ENCODE assay signal across 9 cellular contexts in the genomic region with DNA sequence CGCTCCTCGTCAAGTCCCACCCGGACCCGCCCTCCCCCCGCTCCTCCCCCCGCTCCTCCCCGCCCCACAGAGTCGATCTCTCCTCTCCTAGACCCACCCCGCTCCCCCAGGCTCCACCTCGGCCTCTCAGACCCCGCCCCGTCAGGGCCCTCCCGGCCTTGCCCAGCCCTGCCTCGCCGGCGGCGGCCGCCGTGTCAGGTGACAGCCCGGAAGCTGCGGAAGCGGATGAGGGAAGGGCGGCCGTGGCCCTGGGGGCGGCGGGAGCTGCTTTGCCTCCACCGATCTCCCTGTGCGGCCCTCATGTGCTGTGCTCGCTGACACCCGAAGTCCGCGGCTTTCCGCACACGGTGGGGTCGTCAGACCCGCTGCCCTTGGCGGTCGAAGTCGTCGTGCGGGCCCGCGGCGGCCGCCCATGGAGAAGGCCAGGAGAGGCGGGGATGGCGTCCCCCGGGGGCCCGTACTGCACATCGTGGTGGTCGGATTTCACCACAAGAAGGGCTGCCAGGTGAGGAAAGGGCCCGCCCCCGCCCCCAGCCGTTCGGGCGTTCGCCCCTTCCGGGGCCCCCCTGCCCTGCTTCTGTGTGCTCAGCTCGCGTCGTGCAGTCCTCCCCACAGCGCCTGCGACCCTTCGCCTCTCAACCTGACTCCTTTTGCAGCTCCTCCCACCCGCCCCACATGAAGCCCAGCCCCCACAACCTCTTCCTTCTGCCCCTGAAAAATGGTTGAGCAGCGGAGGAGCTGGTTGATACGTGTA. TPM values are rescaled to one million over a fixed set of nuclear protein-coding genes. Genes with fewer than 3 reads are reported as not detected.
DNase-seq lines count a peak whose midpoint lies in the region; ATAC-seq, FAIRE-seq and TF ChIP-seq lines count a peak whose summit lies in the region.
"Had no signal": no experiment of that assay in that cellular context is flagged by ENCODE, and none has a peak within 500 bp of the region (broad histone marks: within the 10 kb centered on the region; RNA-seq: fewer than 3 reads in every experiment).

A gene (plus strand): TSS at position 192 of the 754 bp plus-strand sequence. CDS start 221 bp downstream, at position 413.

- peaks cover 25% of the 10 kb centered on the region for H3K36me3 Mint-ChIP-seq in activated CD4-positive, alpha-beta T cell treated with anti-CD3 and anti-CD28 coated beads for 36 hours (ENCODE audit: low read depth)
- H3K36me3 Mint-ChIP-seq in chondrocyte (ENCODE audit: low read depth) = peaks cover 2% of the 10 kb centered on the region

- peak; percentile 93 for ATAC-seq in HG03442 (IDR thresholded peaks at IDR 0.05; ENCODE audit: unreplicated experiment)
- ATAC-seq in activated CD4-positive, alpha-beta T cell treated with anti-CD3 and anti-CD28 coated beads for 36 hours = peak; percentile 97

- CTCF ChIA-PET in activated CD4-positive, alpha-beta T cell treated with anti-CD3 and anti-CD28 coated beads for 36 hours (lab: Charles Lee) = interaction anchor here (0.6 to 1.9 kb wide), 2 partner anchors 21 to 266 kb away, joined by 3 to 7 read pairs; no protein-coding TSS in a partner anchor

- H3K4me1 Mint-ChIP-seq in activated CD4-positive, alpha-beta T cell treated with anti-CD3 and anti-CD28 coated beads for 36 hours = peaks cover 36% of the 10 kb centered on the region
- H3K4me1 Mint-ChIP-seq in chondrocyte (ENCODE audit: low read depth) = peaks cover 33% of the 10 kb centered on the region

- POLR2A ChIA-PET in activated CD4-positive, alpha-beta T cell treated with anti-CD3 and anti-CD28 coated beads for 36 hours (lab: Charles Lee) = interaction anchor here (0.6 to 1.0 kb wide), 2 partner anchors 11 to 562 kb away, joined by 8 to 10 read pairs; no protein-coding TSS in a partner anchor

- TF ChIP-seq CTCF in chondrocyte (IDR thresholded peaks at IDR 0.05) = no peak

- peak; percentile 68 for FAIRE-seq in GM19239 (lab: Jason Lieb, UNC)
- FAIRE-seq: colon had no signal

- DNase-seq in Ammon's horn (ENCODE audit: low spot score) = peak; percentile 98
- DNase-seq in GM19239 (ENCODE audit: insufficient read length, low spot score) = peak; percentile 72
- peak; percentile 79 for DNase-seq in NCI-H510A treated with DMSO at 0.1 percent for 48 hours (lab: John Stamatoyannopoulos, UW)
- peak; percentile 99 for DNase-seq in activated CD4-positive, alpha-beta T cell treated with anti-CD3 and anti-CD28 coated beads for 36 hours
- DNase-seq in chondrocyte (ENCODE audit: low spot score) = peak; percentile 100
- DNase-seq in kidney glomerular epithelial cell (lab: John Stamatoyannopoulos, UW) = peak; percentile 89
- DNase-seq in stimulated activated CD4-positive, alpha-beta T cell treated with anti-CD3 and anti-CD28 coated beads, Interleukin-15, amount 100 ng/mL, for 48 hours (ENCODE audit: low read depth in 2 of 2) = peak; percentile 97 to 99

- peak within 1 kb of the TSS; percentile 96 for H3K27ac Mint-ChIP-seq in activated CD4-positive, alpha-beta T cell treated with anti-CD3 and anti-CD28 coated beads for 36 hours
- H3K27ac Mint-ChIP-seq in chondrocyte (ENCODE audit: unreplicated experiment) = peak within 1 kb of the TSS; percentile 95

- H3K9me3 Mint-ChIP-seq in activated CD4-positive, alpha-beta T cell treated with anti-CD3 and anti-CD28 coated beads for 36 hours (ENCODE audit: low read depth) = no peaks in the 10 kb centered on the region
- no peaks in the 10 kb centered on the region for H3K9me3 Mint-ChIP-seq in chondrocyte (ENCODE audit: low read depth)

- H3K27me3 Mint-ChIP-seq in activated CD4-positive, alpha-beta T cell treated with anti-CD3 and anti-CD28 coated beads for 36 hours = no peaks in the 10 kb centered on the region
- H3K27me3 Mint-ChIP-seq in chondrocyte (ENCODE audit: low read depth) = no peaks in the 10 kb centered on the region

- peak within 1 kb of the TSS; percentile 87 for H3K4me3 Mint-ChIP-seq in activated CD4-positive, alpha-beta T cell treated with anti-CD3 and anti-CD28 coated beads for 36 hours
- peak within 1 kb of the TSS; percentile 90 for H3K4me3 Mint-ChIP-seq in chondrocyte (ENCODE audit: unreplicated experiment)

- intact Hi-C loops in activated CD4-positive, alpha-beta T cell treated with anti-CD3 and anti-CD28 coated beads for 36 hours (cut with DNase I, micrococcal nuclease) = loop anchor here (1.0 to 10.0 kb wide), 10 partner anchors 23 to 1901 kb away; a partner anchor contains a TSS

RNA-seq across cellular contexts. Expression of the gene that starts here (rescaled TPM):
- 10 to 100 TPM; 37.4 to 56.6 TPM for total RNA-seq in activated CD4-positive, alpha-beta T cell treated with anti-CD3 and anti-CD28 coated beads for 36 hours
- total RNA-seq in chondrocyte = 27.2 to 30.4 TPM (median 27.9 TPM) in 3 replicates

Comparison
In these comparisons a context has a peak if more than half of its experiments do, and no peak if none do; other contexts are left out.
1. Peak in every context shown above with its lines: DNase-seq and ATAC-seq.